Comparison of ENCODE assay signal across 9 cellular contexts in the genomic region with DNA sequence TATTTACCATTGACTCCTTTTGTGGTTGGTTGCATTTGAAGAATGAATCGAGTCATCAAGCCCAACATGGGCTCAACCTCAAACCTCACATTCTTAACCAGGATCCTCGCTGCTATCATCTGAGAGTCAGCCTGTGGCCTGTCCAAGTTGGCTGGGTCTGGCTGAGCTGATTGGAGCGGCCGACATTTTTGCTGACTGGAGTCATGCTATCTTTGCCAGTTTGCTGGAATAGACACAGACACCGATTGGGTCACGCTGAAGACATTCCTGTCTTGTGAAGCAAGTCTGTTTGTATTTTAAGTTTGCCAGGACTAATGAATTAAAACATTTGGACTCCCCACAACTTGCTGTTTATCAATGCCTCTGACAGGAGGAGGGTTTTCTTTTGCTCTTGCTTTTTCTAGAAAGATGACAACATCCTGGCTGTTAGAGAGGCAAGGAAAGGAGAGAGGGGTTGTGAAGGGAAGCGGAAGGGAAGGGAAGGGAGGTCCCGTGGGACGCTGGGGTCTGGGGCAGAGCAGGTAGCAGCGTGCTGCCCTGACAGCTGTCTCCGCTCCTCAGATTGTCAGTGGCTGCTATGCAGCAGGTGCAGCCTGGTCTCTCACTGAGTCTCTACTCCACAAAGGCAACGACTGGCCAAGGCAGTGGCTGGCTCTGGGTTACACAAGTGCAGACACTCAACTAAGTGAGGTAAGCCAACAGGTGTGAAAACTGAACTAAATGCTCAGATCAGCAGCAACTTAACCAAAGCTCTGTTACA. TPM values are rescaled to one million over a fixed set of nuclear protein-coding genes. Genes with fewer than 3 reads are reported as not detected.
DNase-seq lines count a peak whose midpoint lies in the region; ATAC-seq and TF ChIP-seq lines count a peak whose summit lies in the region.
"Had no signal": no experiment of that assay in that cellular context is flagged by ENCODE, and none has a peak within 500 bp of the region (broad histone marks: within the 10 kb centered on the region; RNA-seq: fewer than 3 reads in every experiment).

Gene MAP3K7CL (plus strand): TSS at position 411 of the 760 bp plus-strand sequence. CDS start 2,701 bp downstream, outside the sequence.

- TF ChIP-seq EP300 in SK-N-SH (IDR thresholded peaks at IDR 0.05; ENCODE audit: borderline replicate concordance in 1 of 2, low read depth in 1 of 2, low read length in 1 of 2) = peak; percentile 41 to 88; a peak in 3 of 4 replicates

- 34% methylated on average over 12 of the region's 12 CpGs for WGBS in SK-N-SH (ENCODE audit: low lambda C conversion rate)
- WGBS in smooth muscle cell (ENCODE audit: low lambda C conversion rate) = 53% methylated on average over 12 of the region's 12 CpGs

- H3K79me2 ChIP-seq in SK-N-SH (ENCODE audit: insufficient read depth) (no peaks in the 10 kb centered on the region), smooth muscle cell (ENCODE audit: low read depth) (no peaks in the 10 kb centered on the region)

- H3K4me3 ChIP-seq in SK-N-SH (ENCODE audit: low read depth in 2 of 2, low read length in 1 of 2) (no peak within 1 kb of the TSS), smooth muscle cell (no peak within 1 kb of the TSS)

- peak; percentile 69 for DNase-seq in GOT3 (lab: John Stamatoyannopoulos, UW)
- no peak for DNase-seq in SK-N-SH
- DNase-seq in Right ventricle myocardium superior = peak; percentile 67
- peak; percentile 2 for DNase-seq in smooth muscle cell (lab: John Stamatoyannopoulos, UW; ENCODE audit: unreplicated experiment)
- DNase-seq in NCI-H82 (lab: John Stamatoyannopoulos, UW) = no peak
- no peak for DNase-seq in stimulated activated naive CD4-positive, alpha-beta T cell treated with Interleukin-2 at 50 U/mL for 16 hours (lab: John Stamatoyannopoulos, UW)
- no peak for DNase-seq in stimulated activated CD4-positive, alpha-beta T cell treated with anti-CD3 and anti-CD28 coated beads, Interleukin-2, amount 100 ng/mL, for 24 hours
- DNase-seq: WERI-Rb-1 had no signal

- no peaks in the 10 kb centered on the region for H3K36me3 ChIP-seq in SK-N-SH (replicated peaks in 1 of 2; ENCODE audit: control insufficient read depth in 1 of 2, insufficient read depth in 2 of 2, low read length in 1 of 2)
- H3K36me3 ChIP-seq in smooth muscle cell (ENCODE audit: low read depth) = no peaks in the 10 kb centered on the region
- H3K36me3 ChIP-seq: WERI-Rb-1 had no signal

- intact Hi-C loops in Right ventricle myocardium superior (cut with DNase I) = no loop called here

- H3F3A ChIP-seq in SK-N-SH (replicated peaks; ENCODE audit: insufficient read depth) (peaks cover 13% of the 10 kb centered on the region), smooth muscle cell (ENCODE audit: low read depth) (no peaks in the 10 kb centered on the region)

- H3K27ac ChIP-seq in SK-N-SH (ENCODE audit: low read depth in 2 of 2, low read length in 1 of 2) (peak within 1 kb of the TSS; percentile 47 to 65; a peak in 3 of 4 replicates), smooth muscle cell (ENCODE audit: low read depth) (peak within 1 kb of the TSS; percentile 84)
- H3K27ac ChIP-seq: WERI-Rb-1 had no signal

- POLR2A ChIA-PET in SK-N-SH (lab: Yijun Ruan, JAX) = no interaction called here

- no peaks in the 10 kb centered on the region for H3K27me3 ChIP-seq in SK-N-SH (ENCODE audit: insufficient read depth)
- H3K27me3 ChIP-seq in smooth muscle cell (ENCODE audit: low read depth) = no peaks in the 10 kb centered on the region

- H4K20me1 ChIP-seq in SK-N-SH (ENCODE audit: insufficient read depth) = no peaks in the 10 kb centered on the region
- H4K20me1 ChIP-seq in smooth muscle cell (ENCODE audit: low read depth) = no peaks in the 10 kb centered on the region

- H3K4me1 ChIP-seq in SK-N-SH (ENCODE audit: control insufficient read depth in 1 of 2, insufficient read depth in 2 of 2, low read depth in 1 of 2, low read length in 1 of 2) (peaks cover 0 to 13% of the 10 kb centered on the region in 2 experiments; a peak in 3 of 4 replicates), smooth muscle cell (ENCODE audit: low read depth) (no peaks in the 10 kb centered on the region)

- H3K9ac ChIP-seq in SK-N-SH = no peak within 1 kb of the TSS
- H3K9ac ChIP-seq in smooth muscle cell (ENCODE audit: low read depth) = peak within 1 kb of the TSS; percentile 25

- H3K4me2 ChIP-seq in SK-N-SH (peak within 1 kb of the TSS; percentile 73), smooth muscle cell (peak within 1 kb of the TSS; percentile 2)

- ATAC-seq in Right ventricle myocardium superior (ENCODE audit: poor library complexity) (peak; percentile 92), HG03565 (IDR thresholded peaks at IDR 0.05; ENCODE audit: unreplicated experiment) (no peak)

- H3K9me3 ChIP-seq in SK-N-SH = 0 out of 2 replicates have a peak, but pooled peaks cover 8% of the 10 kb centered on the region
- no peaks in the 10 kb centered on the region for H3K9me3 ChIP-seq in smooth muscle cell (replicated peaks; ENCODE audit: low read depth)

- no peaks in the 10 kb centered on the region for H3K9me2 ChIP-seq in SK-N-SH

- TF ChIP-seq CTCF in SK-N-SH (IDR thresholded peaks at IDR 0.05) = no peak
- no peak for TF ChIP-seq CTCF in smooth muscle cell (IDR thresholded peaks at IDR 0.05; ENCODE audit: borderline replicate concordance, insufficient read depth, poor library complexity, severe bottlenecking)

- TF ChIP-seq RAD21 in SK-N-SH (IDR thresholded peaks at IDR 0.05; ENCODE audit: low read length) = no peak

- CTCF ChIA-PET in SK-N-SH (lab: Yijun Ruan, JAX) = no interaction called here

- peak within 1 kb of the TSS; percentile 53; the same call in 1 of the 2 replicates for H2AFZ ChIP-seq in SK-N-SH (ENCODE audit: low read depth)
- H2AFZ ChIP-seq in smooth muscle cell (ENCODE audit: low read depth) = no peak within 1 kb of the TSS

TF ChIP-seq in SK-N-SH, 30 proteins besides CTCF, POLR2A, EP300 and RAD21 (continues in another document):
- TF ChIP-seq MEF2A (IDR thresholded peaks at IDR 0.05; ENCODE audit: borderline replicate concordance, low read depth) = peak; percentile 81; the same call in 1 of the 2 replicates
- peak; percentile 95 for TF ChIP-seq TCF12 (IDR thresholded peaks at IDR 0.05)
- TF ChIP-seq GATA2 (CRISPR knock-in tag; IDR thresholded peaks at IDR 0.05) = no peak
- peak; percentile 82; the same call in 1 of the 2 replicates for TF ChIP-seq FOSL2 (IDR thresholded peaks at IDR 0.05; ENCODE audit: borderline replicate concordance, low read depth)
- TF ChIP-seq RCOR1 (IDR thresholded peaks at IDR 0.05; ENCODE audit: low read length) = no peak
- TF ChIP-seq, protein P1, sequence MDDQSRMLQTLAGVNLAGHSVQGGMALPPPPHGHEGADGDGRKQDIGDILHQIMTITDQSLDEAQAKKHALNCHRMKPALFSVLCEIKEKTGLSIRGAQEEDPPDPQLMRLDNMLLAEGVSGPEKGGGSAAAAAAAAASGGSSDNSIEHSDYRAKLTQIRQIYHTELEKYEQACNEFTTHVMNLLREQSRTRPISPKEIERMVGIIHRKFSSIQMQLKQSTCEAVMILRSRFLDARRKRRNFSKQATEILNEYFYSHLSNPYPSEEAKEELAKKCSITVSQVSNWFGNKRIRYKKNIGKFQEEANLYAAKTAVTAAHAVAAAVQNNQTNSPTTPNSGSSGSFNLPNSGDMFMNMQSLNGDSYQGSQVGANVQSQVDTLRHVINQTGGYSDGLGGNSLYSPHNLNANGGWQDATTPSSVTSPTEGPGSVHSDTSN (IDR thresholded peaks at IDR 0.05) = peak; percentile 96
- TF ChIP-seq CHD2 (IDR thresholded peaks at IDR 0.05; ENCODE audit: low read length, partially characterized antibody) = no peak
- no peak; the same call in 1 of the 2 replicates for TF ChIP-seq YY1 (IDR thresholded peaks at IDR 0.05; ENCODE audit: low read depth)
- 0 out of 2 replicates have a peak, but pooled peaks have one; percentile 72 for TF ChIP-seq ZBTB33 (IDR thresholded peaks at IDR 0.05; ENCODE audit: borderline replicate concordance, low read depth)
- 0 out of 2 replicates have a peak, but pooled peaks have one; percentile 53 for TF ChIP-seq FOXM1 (IDR thresholded peaks at IDR 0.05; ENCODE audit: low read depth)
- no peak for TF ChIP-seq EZH2phosphoT487 (IDR thresholded peaks at IDR 0.05; ENCODE audit: borderline replicate concordance, low read depth)
- TF ChIP-seq TEAD4 (IDR thresholded peaks at IDR 0.05; ENCODE audit: borderline replicate concordance, insufficient read depth) = peak; percentile 91
- peak; percentile 65; the same call in 1 of the 2 replicates for TF ChIP-seq POLR2AphosphoS5 (IDR thresholded peaks at IDR 0.05; ENCODE audit: low read depth, low read length)
- TF ChIP-seq, protein P2, sequence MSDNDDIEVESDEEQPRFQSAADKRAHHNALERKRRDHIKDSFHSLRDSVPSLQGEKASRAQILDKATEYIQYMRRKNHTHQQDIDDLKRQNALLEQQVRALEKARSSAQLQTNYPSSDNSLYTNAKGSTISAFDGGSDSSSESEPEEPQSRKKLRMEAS (IDR thresholded peaks at IDR 0.05; ENCODE audit: low read depth) = peak; percentile 82
- 0 out of 2 replicates have a peak, but pooled peaks have one; percentile 36 for TF ChIP-seq ELF1 (IDR thresholded peaks at IDR 0.05)
- no peak for TF ChIP-seq NRF1 (IDR thresholded peaks at IDR 0.05; ENCODE audit: low read depth, low read length)
- no peak for TF ChIP-seq MXI1 (IDR thresholded peaks at IDR 0.05; ENCODE audit: low read depth, low read length)
- no peak for TF ChIP-seq TAF1 (IDR thresholded peaks at IDR 0.05; ENCODE audit: borderline replicate concordance, low read depth, low read length)

RNA-seq across cellular contexts. Expression of gene MAP3K7CL, which starts in this region (rescaled TPM):
- polyA plus RNA-seq in SK-N-SH (2012; rRNA removed) = 2.3 and 5.2 TPM in 2 replicates
- 4.1 and 5.1 TPM in 2 replicates for polyA plus RNA-seq in SK-N-SH (2012; cell fraction: cytosol; rRNA removed)
- polyA plus RNA-seq in SK-N-SH (2012; cell fraction: nucleus; rRNA removed) = 1.3 and 2.0 TPM in 2 replicates
- total RNA-seq in Right ventricle myocardium superior = 1.1 TPM
- 1.3 and 2.5 TPM in 2 replicates for total RNA-seq in smooth muscle cell
- polyA plus RNA-seq in smooth muscle cell = 3.0 and 3.7 TPM in 2 replicates

Comparison
In these comparisons a context has a peak if more than half of its experiments do, and no peak if none do; other contexts are left out.
1. DNase-seq: peak in GOT3 (single experiment), Right ventricle myocardium superior (single experiment) and smooth muscle cell (single experiment); none in SK-N-SH (single experiment), NCI-H82 (single experiment), stimulated activated naive CD4-positive, alpha-beta T cell treated with Interleukin-2 at 50 U/mL for 16 hours (single experiment) and stimulated activated CD4-positive, alpha-beta T cell treated with anti-CD3 and anti-CD28 coated beads, Interleukin-2, amount 100 ng/mL, for 24 hours (0 of 2).